Comparison of ENCODE assay signal across 1 cellular context in the genomic region with DNA sequence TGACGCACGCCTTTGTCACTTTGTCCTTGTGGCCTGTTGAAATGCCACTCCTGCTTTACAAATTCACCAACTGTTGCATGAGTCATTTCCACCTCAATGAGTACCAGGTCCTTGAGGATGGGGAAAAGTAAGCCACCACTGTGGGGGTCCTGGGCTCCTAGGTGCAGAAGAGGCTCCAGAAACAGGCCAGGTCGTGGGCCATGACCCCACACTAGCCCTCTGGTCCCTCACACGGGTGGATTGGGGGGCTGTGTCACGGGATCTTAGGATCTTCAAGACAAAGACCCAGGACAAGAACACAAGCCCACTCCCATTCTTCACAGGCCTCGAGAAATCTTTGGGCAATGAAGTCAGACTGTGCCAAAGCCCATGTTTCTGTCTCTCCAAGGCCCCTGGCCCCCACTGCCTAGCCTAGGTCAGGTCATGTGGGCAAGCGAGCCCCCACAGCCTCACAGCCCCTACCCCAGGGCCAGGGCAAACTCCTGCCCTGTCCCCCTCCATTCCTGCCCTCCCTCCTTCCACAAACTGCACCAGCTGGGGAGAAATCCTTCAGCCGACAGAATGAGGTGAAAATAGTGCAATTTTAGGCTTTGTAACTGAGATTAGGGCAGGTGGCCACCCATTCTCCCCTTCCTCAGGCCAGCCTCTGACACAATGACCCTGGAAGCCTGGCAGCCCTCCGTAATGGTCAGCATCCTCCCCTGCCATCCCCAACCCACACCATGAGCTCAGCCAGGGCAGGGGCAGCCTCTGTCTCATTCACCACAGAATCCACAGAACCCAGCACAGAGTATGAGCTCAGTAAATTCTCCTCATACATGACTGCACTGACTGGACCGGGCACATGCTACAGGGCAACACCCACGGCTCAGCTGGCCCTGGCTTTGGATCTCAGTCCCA.
TF ChIP-seq lines count a peak whose summit lies in the region.

No MANE protein-coding gene starts in this region.

TF ChIP-seq in A549, 52 proteins besides CTCF, POLR2A, EP300 and RAD21:
- TF ChIP-seq PHF8 (IDR thresholded peaks at IDR 0.05; ENCODE audit: borderline replicate concordance, low read depth) (no peak), EHF (CRISPR knock-in tag; IDR thresholded peaks at IDR 0.05) (no peak), ZFP36 (IDR thresholded peaks at IDR 0.05; ENCODE audit: borderline replicate concordance, partially characterized antibody) (no peak), JUN (IDR thresholded peaks at IDR 0.05) (peak; percentile 23 to 70; a peak in 4 of 5 replicates), ESRRA (IDR thresholded peaks at IDR 0.05; ENCODE audit: borderline replicate concordance, low read length) (no peak), SREBF2 (IDR thresholded peaks at IDR 0.05) (no peak), MAZ (IDR thresholded peaks at IDR 0.05; ENCODE audit: borderline replicate concordance, low read depth, low read length) (no peak), ZC3H11A (IDR thresholded peaks at IDR 0.05) (no peak), EHMT2 (IDR thresholded peaks at IDR 0.05; ENCODE audit: low read depth) (no peak), NFE2L2 (conservative IDR thresholded peaks at IDR 0.05; ENCODE audit: low read length) (no peak), JUNB (IDR thresholded peaks at IDR 0.05) (no peak), HDAC2 (IDR thresholded peaks at IDR 0.05) (no peak), CEBPB (IDR thresholded peaks at IDR 0.05) (no peak), KDM5A (IDR thresholded peaks at IDR 0.05) (no peak), CHD4 (IDR thresholded peaks at IDR 0.05; ENCODE audit: borderline replicate concordance) (no peak), HMGXB4 (CRISPR knock-in tag; IDR thresholded peaks at IDR 0.05; ENCODE audit: borderline replicate concordance) (no peak), POLR2AphosphoS2 (conservative IDR thresholded peaks at IDR 0.05; ENCODE audit: low read length) (peak; percentile 66), NPAS2 (CRISPR knock-in tag; IDR thresholded peaks at IDR 0.05; ENCODE audit: borderline replicate concordance) (no peak), HOXA7 (CRISPR knock-in tag; IDR thresholded peaks at IDR 0.05) (peak; percentile 33; the same call in 1 of the 2 replicates), MAX (IDR thresholded peaks at IDR 0.05) (peak; percentile 35; the same call in 1 of the 2 replicates), HEYL (CRISPR knock-in tag; IDR thresholded peaks at IDR 0.05) (no peak), ZSCAN20 (CRISPR knock-in tag; IDR thresholded peaks at IDR 0.05) (no peak), USF2 (IDR thresholded peaks at IDR 0.05) (no peak), BHLHE40 (IDR thresholded peaks at IDR 0.05; ENCODE audit: low read depth, low read length) (no peak), GATA3 (IDR thresholded peaks at IDR 0.05; ENCODE audit: borderline replicate concordance) (no peak), SMC3 (IDR thresholded peaks at IDR 0.05) (no peak), CBX2 (IDR thresholded peaks at IDR 0.05; ENCODE audit: borderline replicate concordance, low read depth) (no peak), HOXB13 (CRISPR knock-in tag; IDR thresholded peaks at IDR 0.05; ENCODE audit: low read depth) (no peak), FOSL2 (IDR thresholded peaks at IDR 0.05) (no peak), FOSL2 (CRISPR knock-in tag; IDR thresholded peaks at IDR 0.05) (peak; percentile 73), RCOR1 (IDR thresholded peaks at IDR 0.05; ENCODE audit: low read depth, low read length) (no peak), FOXS1 (CRISPR knock-in tag; IDR thresholded peaks at IDR 0.05) (no peak), KDM1A (IDR thresholded peaks at IDR 0.05; ENCODE audit: low read depth) (no peak)
- TF ChIP-seq, protein P1, sequence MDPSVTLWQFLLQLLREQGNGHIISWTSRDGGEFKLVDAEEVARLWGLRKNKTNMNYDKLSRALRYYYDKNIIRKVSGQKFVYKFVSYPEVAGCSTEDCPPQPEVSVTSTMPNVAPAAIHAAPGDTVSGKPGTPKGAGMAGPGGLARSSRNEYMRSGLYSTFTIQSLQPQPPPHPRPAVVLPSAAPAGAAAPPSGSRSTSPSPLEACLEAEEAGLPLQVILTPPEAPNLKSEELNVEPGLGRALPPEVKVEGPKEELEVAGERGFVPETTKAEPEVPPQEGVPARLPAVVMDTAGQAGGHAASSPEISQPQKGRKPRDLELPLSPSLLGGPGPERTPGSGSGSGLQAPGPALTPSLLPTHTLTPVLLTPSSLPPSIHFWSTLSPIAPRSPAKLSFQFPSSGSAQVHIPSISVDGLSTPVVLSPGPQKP (IDR thresholded peaks at IDR 0.05; ENCODE audit: low read depth, low read length), result no peak
- TF ChIP-seq, protein P2, sequence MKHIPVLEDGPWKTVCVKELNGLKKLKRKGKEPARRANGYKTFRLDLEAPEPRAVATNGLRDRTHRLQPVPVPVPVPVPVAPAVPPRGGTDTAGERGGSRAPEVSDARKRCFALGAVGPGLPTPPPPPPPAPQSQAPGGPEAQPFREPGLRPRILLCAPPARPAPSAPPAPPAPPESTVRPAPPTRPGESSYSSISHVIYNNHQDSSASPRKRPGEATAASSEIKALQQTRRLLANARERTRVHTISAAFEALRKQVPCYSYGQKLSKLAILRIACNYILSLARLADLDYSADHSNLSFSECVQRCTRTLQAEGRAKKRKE (CRISPR knock-in tag; IDR thresholded peaks at IDR 0.05; ENCODE audit: low read depth), result no peak
- TF ChIP-seq, protein P3, sequence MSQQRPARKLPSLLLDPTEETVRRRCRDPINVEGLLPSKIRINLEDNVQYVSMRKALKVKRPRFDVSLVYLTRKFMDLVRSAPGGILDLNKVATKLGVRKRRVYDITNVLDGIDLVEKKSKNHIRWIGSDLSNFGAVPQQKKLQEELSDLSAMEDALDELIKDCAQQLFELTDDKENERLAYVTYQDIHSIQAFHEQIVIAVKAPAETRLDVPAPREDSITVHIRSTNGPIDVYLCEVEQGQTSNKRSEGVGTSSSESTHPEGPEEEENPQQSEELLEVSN (IDR thresholded peaks at IDR 0.05; ENCODE audit: borderline replicate concordance, low read depth), result no peak
- TF ChIP-seq, protein P4, sequence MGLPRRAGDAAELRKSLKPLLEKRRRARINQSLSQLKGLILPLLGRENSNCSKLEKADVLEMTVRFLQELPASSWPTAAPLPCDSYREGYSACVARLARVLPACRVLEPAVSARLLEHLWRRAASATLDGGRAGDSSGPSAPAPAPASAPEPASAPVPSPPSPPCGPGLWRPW (IDR thresholded peaks at IDR 0.05), result no peak
- TF ChIP-seq, protein P5, sequence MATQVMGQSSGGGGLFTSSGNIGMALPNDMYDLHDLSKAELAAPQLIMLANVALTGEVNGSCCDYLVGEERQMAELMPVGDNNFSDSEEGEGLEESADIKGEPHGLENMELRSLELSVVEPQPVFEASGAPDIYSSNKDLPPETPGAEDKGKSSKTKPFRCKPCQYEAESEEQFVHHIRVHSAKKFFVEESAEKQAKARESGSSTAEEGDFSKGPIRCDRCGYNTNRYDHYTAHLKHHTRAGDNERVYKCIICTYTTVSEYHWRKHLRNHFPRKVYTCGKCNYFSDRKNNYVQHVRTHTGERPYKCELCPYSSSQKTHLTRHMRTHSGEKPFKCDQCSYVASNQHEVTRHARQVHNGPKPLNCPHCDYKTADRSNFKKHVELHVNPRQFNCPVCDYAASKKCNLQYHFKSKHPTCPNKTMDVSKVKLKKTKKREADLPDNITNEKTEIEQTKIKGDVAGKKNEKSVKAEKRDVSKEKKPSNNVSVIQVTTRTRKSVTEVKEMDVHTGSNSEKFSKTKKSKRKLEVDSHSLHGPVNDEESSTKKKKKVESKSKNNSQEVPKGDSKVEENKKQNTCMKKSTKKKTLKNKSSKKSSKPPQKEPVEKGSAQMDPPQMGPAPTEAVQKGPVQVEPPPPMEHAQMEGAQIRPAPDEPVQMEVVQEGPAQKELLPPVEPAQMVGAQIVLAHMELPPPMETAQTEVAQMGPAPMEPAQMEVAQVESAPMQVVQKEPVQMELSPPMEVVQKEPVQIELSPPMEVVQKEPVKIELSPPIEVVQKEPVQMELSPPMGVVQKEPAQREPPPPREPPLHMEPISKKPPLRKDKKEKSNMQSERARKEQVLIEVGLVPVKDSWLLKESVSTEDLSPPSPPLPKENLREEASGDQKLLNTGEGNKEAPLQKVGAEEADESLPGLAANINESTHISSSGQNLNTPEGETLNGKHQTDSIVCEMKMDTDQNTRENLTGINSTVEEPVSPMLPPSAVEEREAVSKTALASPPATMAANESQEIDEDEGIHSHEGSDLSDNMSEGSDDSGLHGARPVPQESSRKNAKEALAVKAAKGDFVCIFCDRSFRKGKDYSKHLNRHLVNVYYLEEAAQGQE (IDR thresholded peaks at IDR 0.05), result no peak; the same call in 1 of the 2 replicates
